17 cellular contexts compared by ENCODE assay signal in the genomic region with DNA sequence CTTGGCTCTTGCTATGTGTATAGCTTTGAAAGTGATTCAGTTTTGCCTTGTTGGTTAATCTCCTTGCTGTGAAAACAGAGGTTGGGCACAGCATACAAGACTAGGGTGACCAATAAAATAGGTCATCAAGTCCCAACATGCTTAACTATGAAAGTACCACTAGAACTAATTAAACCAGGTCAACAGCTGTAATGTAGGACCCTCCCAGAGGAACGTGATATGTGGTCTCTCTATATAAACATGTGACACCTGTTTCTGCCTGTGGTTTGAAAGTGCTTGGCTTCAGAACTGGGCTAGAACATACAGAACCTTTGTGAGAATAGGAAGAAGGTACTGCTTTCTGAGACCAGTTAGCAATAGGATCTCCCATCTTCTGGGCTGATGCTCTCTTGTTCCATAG.
"Had no signal": no experiment of that assay in that cellular context is flagged by ENCODE, and none has a peak within 500 bp of the region (broad histone marks: within the 10 kb centered on the region; RNA-seq: fewer than 3 reads in every experiment).

No MANE protein-coding gene starts in this region.

- FAIRE-seq: kidney had no signal

- H3K27me3 Mint-ChIP-seq: dendritic cell treated with granulocyte-macrophage colony-stimulating factor and Interleukin-4, amounts not matched to agents 40 ng/mL and 50 ng/mL, for 4 days; naive thymus-derived CD4-positive, alpha-beta T cell; stimulated activated naive B cell treated with anti-CD40 and anti-IgM and Interleukin-4, amounts not matched to agents 10 μg/mL and 1 μg/mL and 100 μg/mL, for 72 hours; stimulated activated naive CD8-positive, alpha-beta T cell treated with anti-CD3 and anti-CD28 coated beads, Interleukin-15, amount 100 ng/mL, for 72 hours had no signal

- H3K4me1 Mint-ChIP-seq: naive thymus-derived CD4-positive, alpha-beta T cell; nephron progenitor cell; stimulated activated naive B cell treated with anti-CD40 and anti-IgM and Interleukin-4, amounts not matched to agents 10 μg/mL and 1 μg/mL and 100 μg/mL, for 72 hours; stimulated activated naive CD8-positive, alpha-beta T cell treated with anti-CD3 and anti-CD28 coated beads, Interleukin-15, amount 100 ng/mL, for 72 hours had no signal

- H3K9me3 ChIP-seq: prostate gland, right lobe of liver, spleen had no signal

- H3K27ac Mint-ChIP-seq: dendritic cell treated with granulocyte-macrophage colony-stimulating factor and Interleukin-4, amounts not matched to agents 40 ng/mL and 50 ng/mL, for 4 days; naive thymus-derived CD4-positive, alpha-beta T cell; nephron progenitor cell; stimulated activated naive B cell treated with anti-CD40 and anti-IgM and Interleukin-4, amounts not matched to agents 10 μg/mL and 1 μg/mL and 100 μg/mL, for 72 hours; stimulated activated naive CD8-positive, alpha-beta T cell treated with anti-CD3 and anti-CD28 coated beads, Interleukin-15, amount 100 ng/mL, for 72 hours had no signal

- H3K9me3 Mint-ChIP-seq: stimulated activated naive CD8-positive, alpha-beta T cell treated with anti-CD3 and anti-CD28 coated beads, Interleukin-15, amount 100 ng/mL, for 72 hours had no signal

- H3K4me1 ChIP-seq: parathyroid adenoma, right lobe of liver had no signal

- H3K36me3 Mint-ChIP-seq: naive thymus-derived CD4-positive, alpha-beta T cell; stimulated activated naive B cell treated with anti-CD40 and anti-IgM and Interleukin-4, amounts not matched to agents 10 μg/mL and 1 μg/mL and 100 μg/mL, for 72 hours had no signal

- ATAC-seq: naive thymus-derived CD4-positive, alpha-beta T cell; right lobe of liver; stimulated activated naive B cell treated with anti-CD40 and anti-IgM and Interleukin-4, amounts not matched to agents 10 μg/mL and 1 μg/mL and 100 μg/mL, for 72 hours; stimulated activated naive CD8-positive, alpha-beta T cell treated with anti-CD3 and anti-CD28 coated beads, Interleukin-15, amount 100 ng/mL, for 72 hours had no signal

- H3K36me3 ChIP-seq: prostate gland, right lobe of liver, spleen had no signal

- H3K4me3 Mint-ChIP-seq: dendritic cell treated with granulocyte-macrophage colony-stimulating factor and Interleukin-4, amounts not matched to agents 40 ng/mL and 50 ng/mL, for 4 days; naive thymus-derived CD4-positive, alpha-beta T cell; nephron progenitor cell; stimulated activated naive B cell treated with anti-CD40 and anti-IgM and Interleukin-4, amounts not matched to agents 10 μg/mL and 1 μg/mL and 100 μg/mL, for 72 hours; stimulated activated naive CD8-positive, alpha-beta T cell treated with anti-CD3 and anti-CD28 coated beads, Interleukin-15, amount 100 ng/mL, for 72 hours had no signal

- H3K9ac ChIP-seq: parathyroid adenoma had no signal

- H3K4me3 ChIP-seq: hepatocyte, prostate gland, right lobe of liver, spleen had no signal

- DNase-seq: foreskin melanocyte; head of caudate nucleus; kidney; naive thymus-derived CD4-positive, alpha-beta T cell; nephron progenitor cell; right lobe of liver; spleen; stimulated activated CD4-positive, alpha-beta T cell treated with anti-CD3 and anti-CD28 coated beads, Interleukin-15, amount 100 ng/mL, for 24 hours; stimulated activated CD4-positive, alpha-beta T cell treated with anti-CD3 and anti-CD28 coated beads, Interleukin-2, amount 100 ng/mL, for 24 hours; stimulated activated CD4-positive, alpha-beta T cell treated with anti-CD3 and anti-CD28 coated beads, Interleukin-4, amount 100 ng/mL, for 4 hours; stimulated activated naive B cell treated with anti-CD40 and anti-IgM and Interleukin-4, amounts not matched to agents 10 μg/mL and 1 μg/mL and 100 μg/mL, for 72 hours; stimulated activated naive CD8-positive, alpha-beta T cell treated with anti-CD3 and anti-CD28 coated beads, Interleukin-15, amount 100 ng/mL, for 72 hours; trophoblast cell had no signal

- H3K27me3 ChIP-seq: hepatocyte, right lobe of liver, spleen had no signal

- H3K27ac ChIP-seq: hepatocyte, parathyroid adenoma, prostate gland, right lobe of liver, spleen had no signal
